8 cellular contexts compared by ENCODE assay signal in genomic region chr20:53585910-53586309, GRCh38. TPM values are rescaled to one million over a fixed set of nuclear protein-coding genes. Genes with fewer than 3 reads are reported as not detected.
DNase-seq lines count a peak whose midpoint lies in the region; ATAC-seq and TF ChIP-seq lines count a peak whose summit lies in the region.
"Not testable (repeated sequence)": the region's sequence is repeated elsewhere in the genome, so short reads cannot be mapped to it uniquely, and the experiment has no call there.

No MANE protein-coding gene starts in this region.

- peak overlapping the region; percentile 100 for H3K27ac Mint-ChIP-seq in CD4-positive, alpha-beta T cell
- H3K27ac Mint-ChIP-seq in IgD-negative memory B cell (peak overlapping the region; percentile 87 to 96 (median 95)), T-helper 17 cell (peak overlapping the region; percentile 99)
- peak overlapping the region; percentile 73 for H3K27ac Mint-ChIP-seq in activated T-helper 2 cell treated with anti-CD3 and anti-CD28 coated beads, Interferon-gamma antibody, Interleukin-2, Interleukin-4, amounts not matched to agents 10 μg/mL and 5 μg/mL and 100 μg/mL, durations not matched to agents 14 hours and 24 hours and 36 hours
- H3K27ac Mint-ChIP-seq in dendritic cell treated with granulocyte-macrophage colony-stimulating factor and Interleukin-4, amounts not matched to agents 40 ng/mL and 50 ng/mL, for 4 days = peak overlapping the region; percentile 67

- not testable (repeated sequence) for H3K36me3 ChIP-seq in hepatocyte (replicated peaks; ENCODE audit: insufficient read depth, low read depth); thoracic aorta
- H3K36me3 ChIP-seq in osteoblast (ENCODE audit: insufficient read depth, low read length) = peaks cover 21% of the 10 kb centered on the region

- not testable (repeated sequence) for H4K20me1 ChIP-seq in hepatocyte (ENCODE audit: insufficient read depth, poor library complexity, severe bottlenecking); osteoblast (ENCODE audit: insufficient read depth, low read length)

- not testable (repeated sequence) for H3K9me3 Mint-ChIP-seq in CD4-positive, alpha-beta T cell; IgD-negative memory B cell; activated T-helper 2 cell treated with anti-CD3 and anti-CD28 coated beads, Interferon-gamma antibody, Interleukin-2, Interleukin-4, amounts not matched to agents 10 μg/mL and 5 μg/mL and 100 μg/mL, durations not matched to agents 14 hours and 24 hours and 36 hours; dendritic cell treated with granulocyte-macrophage colony-stimulating factor and Interleukin-4, amounts not matched to agents 40 ng/mL and 50 ng/mL, for 4 days

- intact Hi-C loops in CD4-positive, alpha-beta T cell (cut with DNase I, micrococcal nuclease); dendritic cell treated with granulocyte-macrophage colony-stimulating factor and Interleukin-4, amounts not matched to agents 40 ng/mL and 50 ng/mL, for 4 days (cut with micrococcal nuclease): not testable (repeated sequence)
- intact Hi-C loops in activated T-helper 2 cell treated with anti-CD3 and anti-CD28 coated beads, Interferon-gamma antibody, Interleukin-2, Interleukin-4, amounts not matched to agents 10 μg/mL and 5 μg/mL and 100 μg/mL, durations not matched to agents 14 hours and 24 hours and 36 hours (cut with micrococcal nuclease) = loop anchor here (5.0 kb wide), 1 partner anchor 36 kb away; no protein-coding TSS in a partner anchor

- peak overlapping the region; percentile 79 for H3K4me3 Mint-ChIP-seq in CD4-positive, alpha-beta T cell
- H3K4me3 Mint-ChIP-seq in IgD-negative memory B cell = peak overlapping the region; percentile 78 to 89 (median 78)
- peak overlapping the region; percentile 90 for H3K4me3 Mint-ChIP-seq in T-helper 17 cell
- peak overlapping the region; percentile 51 for H3K4me3 Mint-ChIP-seq in activated T-helper 2 cell treated with anti-CD3 and anti-CD28 coated beads, Interferon-gamma antibody, Interleukin-2, Interleukin-4, amounts not matched to agents 10 μg/mL and 5 μg/mL and 100 μg/mL, durations not matched to agents 14 hours and 24 hours and 36 hours (ENCODE audit: low read depth)
- H3K4me3 Mint-ChIP-seq in dendritic cell treated with granulocyte-macrophage colony-stimulating factor and Interleukin-4, amounts not matched to agents 40 ng/mL and 50 ng/mL, for 4 days = peak overlapping the region; percentile 34

- not testable (repeated sequence) for H3K27me3 Mint-ChIP-seq in CD4-positive, alpha-beta T cell; IgD-negative memory B cell; T-helper 17 cell; activated T-helper 2 cell treated with anti-CD3 and anti-CD28 coated beads, Interferon-gamma antibody, Interleukin-2, Interleukin-4, amounts not matched to agents 10 μg/mL and 5 μg/mL and 100 μg/mL, durations not matched to agents 14 hours and 24 hours and 36 hours (ENCODE audit: low read depth); dendritic cell treated with granulocyte-macrophage colony-stimulating factor and Interleukin-4, amounts not matched to agents 40 ng/mL and 50 ng/mL, for 4 days

- not testable (repeated sequence) for H3K27me3 ChIP-seq in CD4-positive, alpha-beta T cell (ENCODE audit: control insufficient read depth, insufficient read depth, low read length); hepatocyte; osteoblast (ENCODE audit: insufficient read depth, low read length); thoracic aorta (replicated peaks; ENCODE audit: insufficient read depth)

- H3K4me2 ChIP-seq in hepatocyte = peak overlapping the region; percentile 37
- H3K4me2 ChIP-seq in osteoblast (ENCODE audit: insufficient read depth, low read length) = not testable (repeated sequence)

- H3K4me1 ChIP-seq in hepatocyte (ENCODE audit: insufficient read depth) = peaks cover 52% of the 10 kb centered on the region
- H3K4me1 ChIP-seq in osteoblast (ENCODE audit: insufficient read depth, low read length) = peaks cover 32% of the 10 kb centered on the region
- peaks cover 7 to 15% of the 10 kb centered on the region in 2 donors for H3K4me1 ChIP-seq in thoracic aorta (ENCODE audit: control insufficient read depth in 1 of 2, low read depth in 2 of 2)

- H3K27ac ChIP-seq in CD4-positive, alpha-beta T cell (ENCODE audit: low read depth, low read length) = not testable (repeated sequence)
- H3K27ac ChIP-seq in hepatocyte = peak overlapping the region; percentile 10
- H3K27ac ChIP-seq in osteoblast (ENCODE audit: low read depth, low read length) = peak overlapping the region; percentile 96
- peak overlapping the region in 1 of 2 donors; percentile 5 for H3K27ac ChIP-seq in thoracic aorta

- TF ChIP-seq CTCF in CD4-positive, alpha-beta T cell (IDR thresholded peaks at IDR 0.05); hepatocyte (IDR thresholded peaks at IDR 0.05; ENCODE audit: poor library complexity); osteoblast (IDR thresholded peaks at IDR 0.05; ENCODE audit: extremely low read depth, low read depth, low read length); thoracic aorta (IDR thresholded peaks at IDR 0.05): not testable (repeated sequence)

- not testable (repeated sequence) for H3K4me3 ChIP-seq in hepatocyte; osteoblast (ENCODE audit: insufficient read depth, low read length)
- peak overlapping the region; percentile 3 for H3K4me3 ChIP-seq in thoracic aorta

- CTCF ChIA-PET in CD4-positive, alpha-beta T cell (lab: Charles Lee) = interaction anchor here (1.0 to 1.4 kb wide), 3 partner anchors 16 to 330 kb away, joined by 3 to 4 read pairs (median 4); no protein-coding TSS in a partner anchor

- H3K79me2 ChIP-seq in hepatocyte (peaks cover 96% of the 10 kb centered on the region), osteoblast (ENCODE audit: insufficient read depth, low read length) (peaks cover 81% of the 10 kb centered on the region)

- H3K4me1 Mint-ChIP-seq in CD4-positive, alpha-beta T cell (ENCODE audit: low read depth) = peaks cover 89% of the 10 kb centered on the region
- H3K4me1 Mint-ChIP-seq in IgD-negative memory B cell = peaks cover 55 to 60% (median 58%) of the 10 kb centered on the region in 3 donors
- H3K4me1 Mint-ChIP-seq in T-helper 17 cell = peaks cover 44% of the 10 kb centered on the region
- peaks cover 74% of the 10 kb centered on the region for H3K4me1 Mint-ChIP-seq in activated T-helper 2 cell treated with anti-CD3 and anti-CD28 coated beads, Interferon-gamma antibody, Interleukin-2, Interleukin-4, amounts not matched to agents 10 μg/mL and 5 μg/mL and 100 μg/mL, durations not matched to agents 14 hours and 24 hours and 36 hours (ENCODE audit: low read depth)
- H3K4me1 Mint-ChIP-seq in dendritic cell treated with granulocyte-macrophage colony-stimulating factor and Interleukin-4, amounts not matched to agents 40 ng/mL and 50 ng/mL, for 4 days (ENCODE audit: low read depth) = peaks cover 56% of the 10 kb centered on the region

- peaks cover 32% of the 10 kb centered on the region for H3K36me3 Mint-ChIP-seq in CD4-positive, alpha-beta T cell (ENCODE audit: low read depth)
- H3K36me3 Mint-ChIP-seq in IgD-negative memory B cell; T-helper 17 cell (ENCODE audit: low read depth): not testable (repeated sequence)
- H3K36me3 Mint-ChIP-seq in activated T-helper 2 cell treated with anti-CD3 and anti-CD28 coated beads, Interferon-gamma antibody, Interleukin-2, Interleukin-4, amounts not matched to agents 10 μg/mL and 5 μg/mL and 100 μg/mL, durations not matched to agents 14 hours and 24 hours and 36 hours (ENCODE audit: low read depth) = peaks cover 43% of the 10 kb centered on the region
- H3K36me3 Mint-ChIP-seq in dendritic cell treated with granulocyte-macrophage colony-stimulating factor and Interleukin-4, amounts not matched to agents 40 ng/mL and 50 ng/mL, for 4 days (ENCODE audit: low read depth) = peaks cover 59% of the 10 kb centered on the region

- 93% methylated on average over 5 of the region's 5 CpGs for WGBS in hepatocyte (ENCODE audit: low lambda C conversion rate, missing lambda C conversion rate)

- not testable (repeated sequence) for H2AFZ ChIP-seq in hepatocyte; osteoblast (ENCODE audit: low read length)

- H3K9me2 ChIP-seq in hepatocyte (replicated peaks; ENCODE audit: insufficient read depth) = not testable (repeated sequence)

- POLR2A ChIA-PET in CD4-positive, alpha-beta T cell (lab: Charles Lee) = interaction anchor here (0.7 to 1.8 kb wide), 3 partner anchors 24 to 57 kb away, joined by 3 to 5 read pairs (median 3); no protein-coding TSS in a partner anchor

- ATAC-seq in CD4-positive, alpha-beta T cell (ENCODE audit: poor library complexity); T-helper 17 cell; thoracic aorta (ENCODE audit: insufficient number of reproducible peaks, low FRiP score, low read depth): not testable (repeated sequence)

- peak in 1 of 10 experiments; percentile 14 for DNase-seq in CD4-positive, alpha-beta T cell
- not testable (repeated sequence) for DNase-seq in T-helper 17 cell; activated T-helper 2 cell treated with anti-CD3 and anti-CD28 coated beads, Interferon-gamma antibody, Interleukin-2, Interleukin-4, amounts not matched to agents 10 μg/mL and 5 μg/mL and 100 μg/mL, durations not matched to agents 14 hours and 24 hours and 36 hours (ENCODE audit: low spot score); hepatocyte (ENCODE audit: low spot score); osteoblast (ENCODE audit: insufficient read length, low spot score, missing footprints); thoracic aorta (ENCODE audit: low spot score)

- not testable (repeated sequence) for H3K9me3 ChIP-seq in CD4-positive, alpha-beta T cell (ENCODE audit: control insufficient read depth, low read length); T-helper 17 cell (ENCODE audit: control insufficient read depth, low read length, poor library complexity, severe bottlenecking); hepatocyte (ENCODE audit: low read depth); osteoblast (ENCODE audit: low read depth, low read length); thoracic aorta

RNA-seq across cellular contexts. Expression of gene ZNF217, which starts 7.7 kb away (rescaled TPM):
- total RNA-seq in CD4-positive, alpha-beta T cell = 10 to 100 TPM; 83.5 to 87.4 TPM
- polyA plus RNA-seq in IgD-negative memory B cell (29.9 TPM), hepatocyte (4.7 and 6.6 TPM in 2 replicates)
- total RNA-seq in T-helper 17 cell (10 to 100 TPM; 70.4 to 72.8 TPM), hepatocyte (32.4 and 39.9 TPM in 2 replicates), osteoblast (26.4 and 26.8 TPM in 2 replicates), thoracic aorta (10 to 100 TPM; 12.5 to 21.4 TPM)
- 55.4 and 60.6 TPM in 2 replicates for total RNA-seq in activated T-helper 2 cell treated with anti-CD3 and anti-CD28 coated beads, Interferon-gamma antibody, Interleukin-2, Interleukin-4, amounts not matched to agents 10 μg/mL and 5 μg/mL and 100 μg/mL, durations not matched to agents 14 hours and 24 hours and 36 hours

Comparison
In these comparisons a context has a peak if more than half of its experiments do, and no peak if none do; other contexts are left out.
1. H3K4me3 Mint-ChIP-seq: peak in every context shown above with its lines; median percentile 90 in T-helper 17 cell; 79 in CD4-positive, alpha-beta T cell; 78 in IgD-negative memory B cell; 51 in activated T-helper 2 cell treated with anti-CD3 and anti-CD28 coated beads, Interferon-gamma antibody, Interleukin-2, Interleukin-4, amounts not matched to agents 10 μg/mL and 5 μg/mL and 100 μg/mL, durations not matched to agents 14 hours and 24 hours and 36 hours; 34 in dendritic cell treated with granulocyte-macrophage colony-stimulating factor and Interleukin-4, amounts not matched to agents 40 ng/mL and 50 ng/mL, for 4 days.